In the genomic region with DNA sequence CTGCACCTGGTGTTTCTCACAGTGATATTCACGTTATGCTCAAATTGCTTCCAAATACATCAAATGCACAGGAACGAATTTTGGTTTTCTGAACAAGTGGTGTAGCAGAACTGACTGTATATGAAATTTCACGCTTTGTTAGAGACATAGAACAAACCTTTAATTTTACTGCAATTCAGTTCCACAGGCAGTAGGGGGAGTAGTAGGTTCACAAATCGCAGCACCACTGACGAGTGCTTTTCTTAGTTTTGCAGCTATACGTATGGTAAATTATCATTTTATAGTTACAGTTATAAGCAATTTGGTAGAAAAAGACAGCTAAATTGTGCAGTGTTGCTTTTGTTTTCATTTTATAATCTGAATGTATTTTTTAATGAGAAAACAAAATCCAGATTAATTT, we compare ENCODE assay signal across 8 cellular contexts.
DNase-seq lines count a peak whose midpoint lies in the region; ATAC-seq and TF ChIP-seq lines count a peak whose summit lies in the region.

No MANE protein-coding gene starts in this region.

- ATAC-seq in HG03378 (IDR thresholded peaks at IDR 0.05; ENCODE audit: unreplicated experiment) (peak; percentile 73), Panc1 (no peak), foreskin keratinocyte (peak; percentile 71)

- POLR2A ChIA-PET in Panc1 (lab: Charles Lee) = no interaction called here

- 57 to 58% methylated on average over 6 of the region's 6 CpGs for WGBS in thyroid gland, 2 donors

- TF ChIP-seq POLR2A in thyroid gland (IDR thresholded peaks at IDR 0.05) = no peak

- no TSS peak for BruUV-seq in Panc1 (replicated peaks; lab: Mats Ljungman, UMichigan)

- in situ Hi-C loops in Panc1 (cut with HindIII; ENCODE audit: low pct_unique_long_range_greater_than_20kb, low sequenced_read_pairs) = no loop called here

- H3K4me3 ChIP-seq in cardiac muscle cell (no peak overlapping the region), Panc1 (ENCODE audit: low read depth in 2 of 2, low read length in 2 of 2) (no peak overlapping the region), thyroid gland (replicated peaks in 1 of 3) (no peak overlapping the region)

- CTCF ChIA-PET in Panc1 (lab: Charles Lee) = interaction anchor here (0.6 to 1.2 kb wide), 2 partner anchors 102 to 298 kb away, joined by 3 to 6 read pairs; no protein-coding TSS in a partner anchor

- no peaks in the 10 kb centered on the region for H3K9me3 ChIP-seq in cardiac muscle cell (ENCODE audit: low read depth)
- no peaks in the 10 kb centered on the region for H3K9me3 ChIP-seq in Panc1 (ENCODE audit: control insufficient read depth, insufficient read depth, low read depth, low read length)
- no peaks in the 10 kb centered on the region for H3K9me3 ChIP-seq in thyroid gland

- H3K27me3 ChIP-seq in cardiac muscle cell = no peaks in the 10 kb centered on the region
- no peaks in the 10 kb centered on the region for H3K27me3 ChIP-seq in Panc1 (ENCODE audit: control insufficient read depth, insufficient read depth, low read length)
- H3K27me3 ChIP-seq in foreskin keratinocyte = no peaks in the 10 kb centered on the region
- H3K27me3 ChIP-seq in thyroid gland = no peaks in the 10 kb centered on the region

- intact Hi-C loops in cardiac septum (cut with DNase I) = no loop called here
- intact Hi-C loops in Panc1 (cut with micrococcal nuclease; ENCODE audit: unreplicated experiment) = loop anchor here (10.0 kb wide), 1 partner anchor 393 kb away; no protein-coding TSS in a partner anchor
- intact Hi-C loops in posterior vena cava (cut with DNase I) = no loop called here
- intact Hi-C loops in thyroid gland (cut with DNase I) = no loop called here

- DNase-seq in cardiac muscle cell (ENCODE audit: low read depth in 1 of 2, low spot score in 1 of 2) (peak; percentile 48 to 62), cardiac septum (ENCODE audit: low spot score) (no peak), Panc1 (ENCODE audit: low read depth, low spot score) (peak; percentile 10), foreskin keratinocyte (peak; percentile 13 to 31), occipital lobe (lab: John Stamatoyannopoulos, UW) (no peak), posterior vena cava (ENCODE audit: low spot score) (no peak), thyroid gland (no peak)

- no peaks in the 10 kb centered on the region for H3K36me3 ChIP-seq in cardiac muscle cell
- no peaks in the 10 kb centered on the region for H3K36me3 ChIP-seq in Panc1 (ENCODE audit: control insufficient read depth, insufficient read depth, low read length)
- no peaks in the 10 kb centered on the region for H3K36me3 ChIP-seq in thyroid gland

- H3K4me1 ChIP-seq in cardiac muscle cell (ENCODE audit: low read depth) (peaks cover 4% of the 10 kb centered on the region), Panc1 (ENCODE audit: control insufficient read depth, insufficient read depth, low read length) (no peaks in the 10 kb centered on the region), foreskin keratinocyte (peaks cover under 1% of the 10 kb centered on the region), thyroid gland (no peaks in the 10 kb centered on the region)

- H3K27ac ChIP-seq in cardiac muscle cell (no peak overlapping the region), Panc1 (ENCODE audit: low read length) (no peak overlapping the region), foreskin keratinocyte (no peak overlapping the region), thyroid gland (no peak overlapping the region)

- peak; percentile 66 for TF ChIP-seq CTCF in cardiac muscle cell (IDR thresholded peaks at IDR 0.05; ENCODE audit: low read depth, low read length)
- TF ChIP-seq CTCF in Panc1 (IDR thresholded peaks at IDR 0.05) = peak; percentile 71; the same call in 1 of the 2 replicates
- peak; percentile 88 for TF ChIP-seq CTCF in foreskin keratinocyte (conservative IDR thresholded peaks at IDR 0.05)
- peak in 2 of 6 experiments; percentile 7 to 16 for TF ChIP-seq CTCF in thyroid gland (IDR thresholded peaks at IDR 0.05)

Comparison
In these comparisons a context has a peak if more than half of its experiments do, and no peak if none do; other contexts are left out.
1. DNase-seq: peak in cardiac muscle cell (2 of 2), Panc1 (single experiment) and foreskin keratinocyte (2 of 2); none in cardiac septum (single experiment), occipital lobe (single experiment), posterior vena cava (single experiment) and thyroid gland (0 of 2).